ENCODE assay signal across 1 cellular context in the genomic region with DNA sequence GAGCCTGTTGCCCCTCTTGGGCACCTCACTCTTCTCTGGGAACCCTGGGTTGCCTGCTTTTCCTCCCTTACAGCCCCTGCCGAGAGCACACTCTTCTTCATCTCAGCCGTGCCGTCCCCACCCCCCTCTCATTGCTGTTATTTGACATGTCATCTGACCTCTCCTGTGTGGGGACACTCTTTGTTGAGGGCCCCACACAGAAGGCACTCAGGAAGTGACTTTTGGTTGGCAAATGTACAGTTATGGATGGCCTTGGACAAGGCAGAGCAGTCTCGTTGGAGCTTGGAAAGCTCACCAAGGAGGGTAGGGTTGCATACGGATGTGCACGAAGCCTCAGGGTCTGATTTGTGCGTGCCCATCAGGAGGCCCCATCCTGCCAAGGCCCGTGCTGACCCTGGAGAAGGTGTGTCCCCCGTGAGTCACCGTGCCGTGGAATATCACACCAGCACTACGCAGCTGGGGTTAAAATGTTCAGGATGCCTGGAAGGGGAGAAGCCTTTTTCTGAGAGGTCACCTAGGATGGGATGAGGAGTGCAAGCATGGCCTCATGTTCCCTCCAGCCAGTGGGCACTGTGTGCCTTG.
TF ChIP-seq lines count a peak whose summit lies in the region.

No MANE protein-coding gene starts in this region.

TF ChIP-seq in HepG2, 621 proteins besides CTCF, POLR2A, EP300 and RAD21 (continued from another document and continues in another):
- TF ChIP-seq, protein P1, sequence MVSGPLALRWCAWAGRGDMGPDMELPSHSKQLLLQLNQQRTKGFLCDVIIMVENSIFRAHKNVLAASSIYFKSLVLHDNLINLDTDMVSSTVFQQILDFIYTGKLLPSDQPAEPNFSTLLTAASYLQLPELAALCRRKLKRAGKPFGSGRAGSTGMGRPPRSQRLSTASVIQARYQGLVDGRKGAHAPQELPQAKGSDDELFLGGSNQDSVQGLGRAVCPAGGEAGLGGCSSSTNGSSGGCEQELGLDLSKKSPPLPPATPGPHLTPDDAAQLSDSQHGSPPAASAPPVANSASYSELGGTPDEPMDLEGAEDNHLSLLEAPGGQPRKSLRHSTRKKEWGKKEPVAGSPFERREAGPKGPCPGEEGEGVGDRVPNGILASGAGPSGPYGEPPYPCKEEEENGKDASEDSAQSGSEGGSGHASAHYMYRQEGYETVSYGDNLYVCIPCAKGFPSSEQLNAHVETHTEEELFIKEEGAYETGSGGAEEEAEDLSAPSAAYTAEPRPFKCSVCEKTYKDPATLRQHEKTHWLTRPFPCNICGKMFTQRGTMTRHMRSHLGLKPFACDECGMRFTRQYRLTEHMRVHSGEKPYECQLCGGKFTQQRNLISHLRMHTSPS (CRISPR knock-in tag; IDR thresholded peaks at IDR 0.05; ENCODE audit: low read depth): no peak
- TF ChIP-seq TBX3 (IDR thresholded peaks at IDR 0.05; ENCODE audit: borderline replicate concordance) (no peak), ZNF496 (CRISPR knock-in tag; IDR thresholded peaks at IDR 0.05; ENCODE audit: insufficient replicate concordance) (no peak), MEF2D (CRISPR knock-in tag; IDR thresholded peaks at IDR 0.05) (no peak), U2AF1 (optimal IDR thresholded peaks at IDR 0.05; ENCODE audit: low read depth, low read length) (no peak), TBX2 (CRISPR knock-in tag; IDR thresholded peaks at IDR 0.05; ENCODE audit: borderline replicate concordance) (peak; percentile 30; the same call in 1 of the 2 replicates), KDM1A (CRISPR knock-in tag; IDR thresholded peaks at IDR 0.05) (no peak), ETV5 (CRISPR knock-in tag; IDR thresholded peaks at IDR 0.05; ENCODE audit: borderline replicate concordance) (peak; percentile 80; the same call in 1 of the 2 replicates), ZNF12 (CRISPR knock-in tag; IDR thresholded peaks at IDR 0.05) (no peak), ZNF253 (CRISPR knock-in tag; IDR thresholded peaks at IDR 0.05; ENCODE audit: borderline replicate concordance) (no peak), ZNF598 (CRISPR knock-in tag; IDR thresholded peaks at IDR 0.05; ENCODE audit: borderline replicate concordance) (no peak), ZNF331 (CRISPR knock-in tag; IDR thresholded peaks at IDR 0.05) (peak; percentile 66; the same call in 1 of the 2 replicates), HOXA9 (CRISPR knock-in tag; IDR thresholded peaks at IDR 0.05; ENCODE audit: borderline replicate concordance) (no peak), POLR2G (IDR thresholded peaks at IDR 0.05; ENCODE audit: low read depth, low read length) (no peak), AKAP8 (CRISPR knock-in tag; IDR thresholded peaks at IDR 0.05) (no peak), NFE2L1 (CRISPR knock-in tag; IDR thresholded peaks at IDR 0.05; ENCODE audit: borderline replicate concordance) (no peak), ZNF878 (CRISPR knock-in tag; IDR thresholded peaks at IDR 0.05) (no peak), KMT2B (CRISPR knock-in tag; IDR thresholded peaks at IDR 0.05) (no peak), NCOA1 (CRISPR knock-in tag; IDR thresholded peaks at IDR 0.05) (no peak), BRCA1 (CRISPR knock-in tag; IDR thresholded peaks at IDR 0.05) (no peak), DNMT1 (CRISPR knock-in tag; IDR thresholded peaks at IDR 0.05) (no peak), ZNF441 (CRISPR knock-in tag; IDR thresholded peaks at IDR 0.05; ENCODE audit: borderline replicate concordance) (no peak), KDM5A (IDR thresholded peaks at IDR 0.05; ENCODE audit: borderline replicate concordance, low read length) (no peak), TRIM24 (CRISPR knock-in tag; IDR thresholded peaks at IDR 0.05) (no peak), SP4 (CRISPR knock-in tag; IDR thresholded peaks at IDR 0.05) (no peak), KAT8 (CRISPR knock-in tag; IDR thresholded peaks at IDR 0.05) (0 out of 2 replicates have a peak, but pooled peaks have one; percentile 34), IRF2 (CRISPR knock-in tag; IDR thresholded peaks at IDR 0.05) (peak; percentile 35; the same call in 1 of the 2 replicates), ATM (IDR thresholded peaks at IDR 0.05; ENCODE audit: borderline replicate concordance) (no peak), CCDC6 (CRISPR knock-in tag; IDR thresholded peaks at IDR 0.05) (no peak), HIVEP1 (CRISPR knock-in tag; IDR thresholded peaks at IDR 0.05) (no peak), RXRB (CRISPR knock-in tag; IDR thresholded peaks at IDR 0.05; ENCODE audit: borderline replicate concordance) (peak; percentile 79), GTF2F1 (IDR thresholded peaks at IDR 0.05; ENCODE audit: low read length) (no peak), ZNF709 (CRISPR knock-in tag; IDR thresholded peaks at IDR 0.05) (no peak), MBNL3 (CRISPR knock-in tag; conservative IDR thresholded peaks at IDR 0.05) (no peak), CEBPB (IDR thresholded peaks at IDR 0.05; ENCODE audit: borderline replicate concordance, low read depth, low read length) (no peak), NAIF1 (CRISPR knock-in tag; IDR thresholded peaks at IDR 0.05; ENCODE audit: borderline replicate concordance) (no peak), MTA1 (CRISPR knock-in tag; IDR thresholded peaks at IDR 0.05; ENCODE audit: borderline replicate concordance) (no peak; the same call in 1 of the 2 replicates), ZNF329 (CRISPR knock-in tag; IDR thresholded peaks at IDR 0.05; ENCODE audit: low read depth) (no peak), ZNF572 (CRISPR knock-in tag; IDR thresholded peaks at IDR 0.05) (0 out of 2 replicates have a peak, but pooled peaks have one; percentile 32), ZKSCAN8 (CRISPR knock-in tag; IDR thresholded peaks at IDR 0.05; ENCODE audit: borderline replicate concordance) (no peak), CC2D1A (CRISPR knock-in tag; IDR thresholded peaks at IDR 0.05) (no peak), PHB2 (IDR thresholded peaks at IDR 0.05; ENCODE audit: partially characterized antibody) (no peak), NFATC3 (CRISPR knock-in tag; IDR thresholded peaks at IDR 0.05) (no peak), ZFP90 (CRISPR knock-in tag; IDR thresholded peaks at IDR 0.05; ENCODE audit: borderline replicate concordance) (no peak), ZEB1 (IDR thresholded peaks at IDR 0.05; ENCODE audit: insufficient replicate concordance, low read depth) (no peak), HNRNPLL (IDR thresholded peaks at IDR 0.05; ENCODE audit: low read depth, low read length, poor library complexity, severe bottlenecking) (no peak), NCOA5 (CRISPR knock-in tag; IDR thresholded peaks at IDR 0.05) (no peak), ZNF615 (CRISPR knock-in tag; IDR thresholded peaks at IDR 0.05; ENCODE audit: borderline replicate concordance) (no peak), KLF16 (CRISPR knock-in tag; IDR thresholded peaks at IDR 0.05) (no peak), RELA (CRISPR knock-in tag; IDR thresholded peaks at IDR 0.05) (no peak), ZNF841 (CRISPR knock-in tag; IDR thresholded peaks at IDR 0.05; ENCODE audit: borderline replicate concordance) (no peak), TAF15 (IDR thresholded peaks at IDR 0.05; ENCODE audit: low read depth, low read length, poor library complexity, severe bottlenecking) (no peak), MAF1 (CRISPR knock-in tag; IDR thresholded peaks at IDR 0.05; ENCODE audit: borderline replicate concordance) (no peak), ZNF850 (CRISPR knock-in tag; conservative IDR thresholded peaks at IDR 0.05) (no peak), HMG20B (CRISPR knock-in tag; conservative IDR thresholded peaks at IDR 0.05) (no peak), ZFP37 (CRISPR knock-in tag; IDR thresholded peaks at IDR 0.05; ENCODE audit: borderline replicate concordance) (no peak), NFKB2 (CRISPR knock-in tag; IDR thresholded peaks at IDR 0.05; ENCODE audit: borderline replicate concordance) (no peak), TEAD2 (CRISPR knock-in tag; IDR thresholded peaks at IDR 0.05) (no peak), SKI (IDR thresholded peaks at IDR 0.05; ENCODE audit: partially characterized antibody) (no peak), SMARCE1 (IDR thresholded peaks at IDR 0.05; ENCODE audit: borderline replicate concordance) (no peak)
- TF ChIP-seq, protein P2, sequence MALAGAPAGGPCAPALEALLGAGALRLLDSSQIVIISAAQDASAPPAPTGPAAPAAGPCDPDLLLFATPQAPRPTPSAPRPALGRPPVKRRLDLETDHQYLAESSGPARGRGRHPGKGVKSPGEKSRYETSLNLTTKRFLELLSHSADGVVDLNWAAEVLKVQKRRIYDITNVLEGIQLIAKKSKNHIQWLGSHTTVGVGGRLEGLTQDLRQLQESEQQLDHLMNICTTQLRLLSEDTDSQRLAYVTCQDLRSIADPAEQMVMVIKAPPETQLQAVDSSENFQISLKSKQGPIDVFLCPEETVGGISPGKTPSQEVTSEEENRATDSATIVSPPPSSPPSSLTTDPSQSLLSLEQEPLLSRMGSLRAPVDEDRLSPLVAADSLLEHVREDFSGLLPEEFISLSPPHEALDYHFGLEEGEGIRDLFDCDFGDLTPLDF (CRISPR knock-in tag; IDR thresholded peaks at IDR 0.05): no peak
- TF ChIP-seq, protein P3, sequence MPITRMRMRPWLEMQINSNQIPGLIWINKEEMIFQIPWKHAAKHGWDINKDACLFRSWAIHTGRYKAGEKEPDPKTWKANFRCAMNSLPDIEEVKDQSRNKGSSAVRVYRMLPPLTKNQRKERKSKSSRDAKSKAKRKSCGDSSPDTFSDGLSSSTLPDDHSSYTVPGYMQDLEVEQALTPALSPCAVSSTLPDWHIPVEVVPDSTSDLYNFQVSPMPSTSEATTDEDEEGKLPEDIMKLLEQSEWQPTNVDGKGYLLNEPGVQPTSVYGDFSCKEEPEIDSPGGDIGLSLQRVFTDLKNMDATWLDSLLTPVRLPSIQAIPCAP (CRISPR knock-in tag; IDR thresholded peaks at IDR 0.05; ENCODE audit: low read depth): no peak
- TF ChIP-seq, protein P4, sequence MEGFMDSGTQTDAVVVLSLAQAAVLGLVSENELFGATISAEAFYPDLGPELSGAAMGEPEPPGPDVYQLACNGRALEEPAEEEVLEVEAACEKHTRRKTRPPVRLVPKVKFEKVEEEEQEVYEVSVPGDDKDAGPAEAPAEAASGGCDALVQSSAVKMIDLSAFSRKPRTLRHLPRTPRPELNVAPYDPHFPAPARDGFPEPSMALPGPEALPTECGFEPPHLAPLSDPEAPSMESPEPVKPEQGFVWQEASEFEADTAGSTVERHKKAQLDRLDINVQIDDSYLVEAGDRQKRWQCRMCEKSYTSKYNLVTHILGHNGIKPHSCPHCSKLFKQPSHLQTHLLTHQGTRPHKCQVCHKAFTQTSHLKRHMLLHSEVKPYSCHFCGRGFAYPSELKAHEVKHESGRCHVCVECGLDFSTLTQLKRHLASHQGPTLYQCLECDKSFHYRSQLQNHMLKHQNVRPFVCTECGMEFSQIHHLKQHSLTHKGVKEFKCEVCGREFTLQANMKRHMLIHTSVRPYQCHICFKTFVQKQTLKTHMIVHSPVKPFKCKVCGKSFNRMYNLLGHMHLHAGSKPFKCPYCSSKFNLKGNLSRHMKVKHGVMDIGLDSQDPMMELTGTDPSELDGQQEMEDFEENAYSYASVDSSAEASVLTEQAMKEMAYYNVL (CRISPR knock-in tag; IDR thresholded peaks at IDR 0.05; ENCODE audit: borderline replicate concordance): 0 out of 2 replicates have a peak, but pooled peaks have one; percentile 25
- TF ChIP-seq, protein P5, sequence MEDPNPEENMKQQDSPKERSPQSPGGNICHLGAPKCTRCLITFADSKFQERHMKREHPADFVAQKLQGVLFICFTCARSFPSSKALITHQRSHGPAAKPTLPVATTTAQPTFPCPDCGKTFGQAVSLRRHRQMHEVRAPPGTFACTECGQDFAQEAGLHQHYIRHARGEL (CRISPR knock-in tag; IDR thresholded peaks at IDR 0.05): no peak
- TF ChIP-seq, protein P6, sequence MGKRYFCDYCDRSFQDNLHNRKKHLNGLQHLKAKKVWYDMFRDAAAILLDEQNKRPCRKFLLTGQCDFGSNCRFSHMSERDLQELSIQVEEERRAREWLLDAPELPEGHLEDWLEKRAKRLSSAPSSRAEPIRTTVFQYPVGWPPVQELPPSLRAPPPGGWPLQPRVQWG (CRISPR knock-in tag; IDR thresholded peaks at IDR 0.05; ENCODE audit: borderline replicate concordance, low read depth): no peak
- TF ChIP-seq, protein P7, sequence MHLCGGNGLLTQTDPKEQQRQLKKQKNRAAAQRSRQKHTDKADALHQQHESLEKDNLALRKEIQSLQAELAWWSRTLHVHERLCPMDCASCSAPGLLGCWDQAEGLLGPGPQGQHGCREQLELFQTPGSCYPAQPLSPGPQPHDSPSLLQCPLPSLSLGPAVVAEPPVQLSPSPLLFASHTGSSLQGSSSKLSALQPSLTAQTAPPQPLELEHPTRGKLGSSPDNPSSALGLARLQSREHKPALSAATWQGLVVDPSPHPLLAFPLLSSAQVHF (CRISPR knock-in tag; IDR thresholded peaks at IDR 0.05): no peak
- TF ChIP-seq, protein P8, sequence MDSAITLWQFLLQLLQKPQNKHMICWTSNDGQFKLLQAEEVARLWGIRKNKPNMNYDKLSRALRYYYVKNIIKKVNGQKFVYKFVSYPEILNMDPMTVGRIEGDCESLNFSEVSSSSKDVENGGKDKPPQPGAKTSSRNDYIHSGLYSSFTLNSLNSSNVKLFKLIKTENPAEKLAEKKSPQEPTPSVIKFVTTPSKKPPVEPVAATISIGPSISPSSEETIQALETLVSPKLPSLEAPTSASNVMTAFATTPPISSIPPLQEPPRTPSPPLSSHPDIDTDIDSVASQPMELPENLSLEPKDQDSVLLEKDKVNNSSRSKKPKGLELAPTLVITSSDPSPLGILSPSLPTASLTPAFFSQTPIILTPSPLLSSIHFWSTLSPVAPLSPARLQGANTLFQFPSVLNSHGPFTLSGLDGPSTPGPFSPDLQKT (CRISPR knock-in tag; IDR thresholded peaks at IDR 0.05; ENCODE audit: borderline replicate concordance): no peak
- TF ChIP-seq, protein P9, sequence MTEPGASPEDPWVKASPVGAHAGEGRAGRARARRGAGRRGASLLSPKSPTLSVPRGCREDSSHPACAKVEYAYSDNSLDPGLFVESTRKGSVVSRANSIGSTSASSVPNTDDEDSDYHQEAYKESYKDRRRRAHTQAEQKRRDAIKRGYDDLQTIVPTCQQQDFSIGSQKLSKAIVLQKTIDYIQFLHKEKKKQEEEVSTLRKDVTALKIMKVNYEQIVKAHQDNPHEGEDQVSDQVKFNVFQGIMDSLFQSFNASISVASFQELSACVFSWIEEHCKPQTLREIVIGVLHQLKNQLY (CRISPR knock-in tag; IDR thresholded peaks at IDR 0.05): 0 out of 2 replicates have a peak, but pooled peaks have one; percentile 25
- TF ChIP-seq, protein P10, sequence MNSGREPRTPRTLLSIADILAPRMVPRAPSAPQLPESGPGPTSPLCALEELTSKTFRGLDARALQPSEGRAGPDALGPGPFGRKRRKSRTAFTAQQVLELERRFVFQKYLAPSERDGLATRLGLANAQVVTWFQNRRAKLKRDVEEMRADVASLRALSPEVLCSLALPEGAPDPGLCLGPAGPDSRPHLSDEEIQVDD (CRISPR knock-in tag; IDR thresholded peaks at IDR 0.05; ENCODE audit: borderline replicate concordance): no peak
- TF ChIP-seq, protein P11, sequence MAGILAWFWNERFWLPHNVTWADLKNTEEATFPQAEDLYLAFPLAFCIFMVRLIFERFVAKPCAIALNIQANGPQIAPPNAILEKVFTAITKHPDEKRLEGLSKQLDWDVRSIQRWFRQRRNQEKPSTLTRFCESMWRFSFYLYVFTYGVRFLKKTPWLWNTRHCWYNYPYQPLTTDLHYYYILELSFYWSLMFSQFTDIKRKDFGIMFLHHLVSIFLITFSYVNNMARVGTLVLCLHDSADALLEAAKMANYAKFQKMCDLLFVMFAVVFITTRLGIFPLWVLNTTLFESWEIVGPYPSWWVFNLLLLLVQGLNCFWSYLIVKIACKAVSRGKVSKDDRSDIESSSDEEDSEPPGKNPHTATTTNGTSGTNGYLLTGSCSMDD (CRISPR knock-in tag; IDR thresholded peaks at IDR 0.05): no peak
